In genomic region chr1:247475793-247476192, GRCh38 we compare ENCODE assay signal across 32 cellular contexts. TPM values are rescaled to one million over a fixed set of nuclear protein-coding genes. Genes with fewer than 3 reads are reported as not detected.
"Had no signal": no experiment of that assay in that cellular context is flagged by ENCODE, and none has a peak within 500 bp of the region (broad histone marks: within the 10 kb centered on the region; RNA-seq: fewer than 3 reads in every experiment).

No MANE protein-coding gene starts in this region.

- H3K27me3 ChIP-seq: breast epithelium, esophagus muscularis mucosa, foreskin keratinocyte, heart left ventricle, pancreas, suprapubic skin, tibial artery had no signal

- H3K36me3 ChIP-seq: breast epithelium, esophagus muscularis mucosa, heart left ventricle, pancreas, prostate gland, suprapubic skin, tibial artery had no signal

- ATAC-seq: activated naive CD4-positive, alpha-beta T cell treated with anti-CD3 and anti-CD28 coated beads, Interleukin-2, amount 50 U/mL, for 72 hours; activated T-cell treated with anti-CD3 and anti-CD28 coated beads, Interleukin-2, amount 50 U/mL, for 72 hours; foreskin keratinocyte; heart left ventricle; naive thymus-derived CD8-positive, alpha-beta T cell; pancreas; sciatic nerve had no signal

- H3K4me3 Mint-ChIP-seq: activated T-cell treated with anti-CD3 and anti-CD28 coated beads, Interleukin-2, amount 50 U/mL, for 72 hours; immature natural killer cell; naive thymus-derived CD8-positive, alpha-beta T cell; neural crest cell; T-helper 2 cell treated with Interferon-gamma antibody and Interleukin-4, amounts not matched to agents 5 μg/mL and 100 μg/mL, for 36 hours had no signal

- H3K9me3 Mint-ChIP-seq: activated naive CD4-positive, alpha-beta T cell treated with anti-CD3 and anti-CD28 coated beads, Interleukin-2, amount 50 U/mL, for 72 hours; immature natural killer cell; T-helper 2 cell treated with Interferon-gamma antibody and Interleukin-4, amounts not matched to agents 5 μg/mL and 100 μg/mL, for 36 hours had no signal

- H3K9me3 ChIP-seq: pancreas, prostate gland had no signal

- H3K4me1 ChIP-seq: breast epithelium, esophagus muscularis mucosa, foreskin keratinocyte, heart left ventricle, pancreas, prostate gland, suprapubic skin, tibial artery had no signal

- H3K27ac ChIP-seq: breast epithelium, esophagus muscularis mucosa, foreskin keratinocyte, heart left ventricle, pancreas, prostate gland, skin epidermis, suprapubic skin, tibial artery had no signal

- DNase-seq: activated CD4-positive, alpha-beta T cell treated with anti-CD3 and anti-CD28 coated beads for 4 hours; activated CD4-positive, alpha-beta T cell treated with anti-CD3 and anti-CD28 coated beads, Interleukin-2, amount 50 U/mL, for 4 hours; activated naive CD4-positive, alpha-beta T cell; activated T-cell treated with anti-CD3 and anti-CD28 coated beads for 4 hours; activated T-cell treated with anti-CD3 and anti-CD28 coated beads, Interleukin-2, amount 50 U/mL, for 72 hours; central memory CD4-positive, alpha-beta T cell; dermis blood vessel endothelial cell; effector CD4-positive, alpha-beta T cell; foreskin keratinocyte; heart left ventricle; hypothalamus; immature natural killer cell; kidney; midbrain; naive thymus-derived CD8-positive, alpha-beta T cell; nucleus accumbens; pancreas; retina; stimulated activated CD4-positive, alpha-beta T cell treated with anti-CD3 and anti-CD28 coated beads, Interleukin-4, amount 100 ng/mL, for 24 hours; stimulated activated naive CD4-positive, alpha-beta T cell; tibial artery had no signal

- H3K27ac Mint-ChIP-seq: activated naive CD4-positive, alpha-beta T cell treated with anti-CD3 and anti-CD28 coated beads, Interleukin-2, amount 50 U/mL, for 72 hours; activated T-cell treated with anti-CD3 and anti-CD28 coated beads, Interleukin-2, amount 50 U/mL, for 72 hours; T-helper 2 cell treated with Interferon-gamma antibody and Interleukin-4, amounts not matched to agents 5 μg/mL and 100 μg/mL, for 36 hours had no signal

- H3K4me3 ChIP-seq: breast epithelium, esophagus muscularis mucosa, heart left ventricle, pancreas, prostate gland, skin epidermis, suprapubic skin, tibial artery had no signal

- H3K4me1 Mint-ChIP-seq: immature natural killer cell had no signal

RNA-seq across cellular contexts. Expression of gene OR2B11, which starts 17.9 kb away (rescaled TPM):
- total RNA-seq: activated naive CD4-positive, alpha-beta T cell treated with anti-CD3 and anti-CD28 coated beads, Interleukin-2, amount 50 U/mL, for 72 hours; breast epithelium; esophagus muscularis mucosa; foreskin keratinocyte; heart left ventricle; kidney; lower leg skin; naive thymus-derived CD8-positive, alpha-beta T cell; neural crest cell; pancreas; prostate gland; sciatic nerve; suprapubic skin; ureter had no signal
- polyA plus RNA-seq: foreskin keratinocyte; heart left ventricle; immature natural killer cell; naive thymus-derived CD8-positive, alpha-beta T cell; pancreas had no signal

RNA-seq across cellular contexts. Expression of gene NLRP3, which starts 59.8 kb away (rescaled TPM):
- total RNA-seq: dermis blood vessel endothelial cell had no signal
